8 cellular contexts compared by ENCODE assay signal in genomic region chrX:106611682-106612402, GRCh38. TPM values are rescaled to one million over a fixed set of nuclear protein-coding genes. Genes with fewer than 3 reads are reported as not detected.
A peak's percentile ranks its signal among the peaks of the same experiment; 100 is the strongest.
DNase-seq lines count a peak whose midpoint lies in the region; ATAC-seq and TF ChIP-seq lines count a peak whose summit lies in the region.

Gene RADX, plus strand, starts transcription at chrX:106611978. Its CDS starts 103 bp downstream, at chrX:106612081.

- H3K4me1 ChIP-seq in IMR-90 (ENCODE audit: control insufficient read depth, insufficient read depth, low read length) (no peaks in the 10 kb centered on the region), adipocyte (ENCODE audit: control insufficient read depth, insufficient read depth, low read length) (no peaks in the 10 kb centered on the region), upper lobe of left lung (no peaks in the 10 kb centered on the region)

- H4K20me1 ChIP-seq in IMR-90 (ENCODE audit: insufficient read depth, low read length) = no peaks in the 10 kb centered on the region

- H3K4me1 Mint-ChIP-seq in progenitor cell of endocrine pancreas (ENCODE audit: low read depth) = peaks cover 7% of the 10 kb centered on the region

- peak within 1 kb of the TSS; percentile 87 for H3K27ac Mint-ChIP-seq in progenitor cell of endocrine pancreas

- H4K91ac ChIP-seq in IMR-90 (ENCODE audit: insufficient read depth, low read depth, low read length) = no peak within 1 kb of the TSS

- no peak for TF ChIP-seq CTCF in IMR-90 (conservative IDR thresholded peaks at IDR 0.05; ENCODE audit: low read depth, low read length)
- no peak for TF ChIP-seq CTCF in progenitor cell of endocrine pancreas (IDR thresholded peaks at IDR 0.05; ENCODE audit: unreplicated experiment)
- TF ChIP-seq CTCF in upper lobe of left lung (IDR thresholded peaks at IDR 0.05) = no peak

- H3K27me3 Mint-ChIP-seq in progenitor cell of endocrine pancreas = peaks cover 11% of the 10 kb centered on the region

- H3K9me3 ChIP-seq in IMR-90 (ENCODE audit: control insufficient read depth, insufficient read depth, low read length) (no peaks in the 10 kb centered on the region), adipocyte (ENCODE audit: control insufficient read depth, low read length) (no peaks in the 10 kb centered on the region), upper lobe of left lung (no peaks in the 10 kb centered on the region)

- no peak within 1 kb of the TSS for H3K23ac ChIP-seq in IMR-90 (ENCODE audit: low read depth, low read length)

- 0 out of 2 replicates have a peak within 1 kb of the TSS, but pooled peaks have one; percentile 35 for H3K9ac ChIP-seq in IMR-90 (ENCODE audit: low read depth, low read length)
- H3K9ac ChIP-seq in adipocyte (ENCODE audit: low read length) = peak within 1 kb of the TSS; percentile 64

- no peak within 1 kb of the TSS for H2BK20ac ChIP-seq in IMR-90 (ENCODE audit: low read depth, low read length)

- H4K5ac ChIP-seq in IMR-90 (ENCODE audit: low read depth, low read length) = no peak within 1 kb of the TSS

- CTCF ChIA-PET in IMR-90 (lab: Yijun Ruan, JAX) = interaction anchor here (1.4 kb wide), 1 partner anchor 8 kb away, joined by 6 read pairs; no protein-coding TSS in a partner anchor

- no peak within 1 kb of the TSS for H3K18ac ChIP-seq in IMR-90 (ENCODE audit: low read depth, low read length)

- H3K27ac ChIP-seq in IMR-90 (ENCODE audit: insufficient read depth, low read length) (no peak within 1 kb of the TSS), upper lobe of left lung (peak within 1 kb of the TSS in 2 of 4 donors; percentile 4 to 52)

- no peak for TF ChIP-seq RAD21 in IMR-90 (IDR thresholded peaks at IDR 0.05; ENCODE audit: low read length)

- H3K4ac ChIP-seq in IMR-90 (ENCODE audit: low read depth, low read length) = no peak within 1 kb of the TSS

- no peaks in the 10 kb centered on the region for H3K9me1 ChIP-seq in IMR-90 (ENCODE audit: insufficient read depth, low read length)

- H3K4me2 ChIP-seq in IMR-90 (ENCODE audit: low read depth, low read length) = peak within 1 kb of the TSS; percentile 73

- 24% methylated on average over 18 of the region's 46 CpGs; no CpG with 5 or more reads in 1 of the 2 experiments for WGBS in IMR-90 (ENCODE audit: extremely low coverage in 2 of 2, insufficient read length in 1 of 2), 2 experiments
- WGBS in upper lobe of left lung, 2 donors = 2 to 36% methylated on average over 10 to 45 of the region's 46 CpGs

- DNase-seq in DMS79 (lab: John Stamatoyannopoulos, UW) (peak; percentile 84), IMR-90 (peak; percentile 45), SKM-1 treated with dmso at 0.1 percent for 144 hours (lab: John Stamatoyannopoulos, UW; ENCODE audit: unreplicated experiment) (peak; percentile 67), adipocyte (ENCODE audit: low read depth) (peak; percentile 75), left ventricle myocardium superior (peak; percentile 83), progenitor cell of endocrine pancreas (ENCODE audit: low spot score, unreplicated experiment) (peak; percentile 63), upper lobe of left lung (peak; percentile 86 to 93)

- H3K36me3 ChIP-seq in IMR-90 (ENCODE audit: control insufficient read depth, insufficient read depth, low read length) (no peaks in the 10 kb centered on the region), adipocyte (ENCODE audit: control insufficient read depth, insufficient read depth, low read length, severe bottlenecking) (no peaks in the 10 kb centered on the region), upper lobe of left lung (no peaks in the 10 kb centered on the region)

- TF ChIP-seq POLR2A in IMR-90 (IDR thresholded peaks at IDR 0.05; ENCODE audit: low read depth, low read length) = no peak
- peak in 1 of 4 donors; percentile 55 for TF ChIP-seq POLR2A in upper lobe of left lung (IDR thresholded peaks at IDR 0.05)

- POLR2A ChIA-PET in IMR-90 (lab: Charles Lee; ENCODE audit: unreplicated experiment) = no interaction called here

- H3K56ac ChIP-seq in IMR-90 (ENCODE audit: extremely low read depth, insufficient read depth, low read length) = no peak within 1 kb of the TSS

- intact Hi-C loops in IMR-90 (cut with micrococcal nuclease) (no loop called here), left ventricle myocardium superior (cut with micrococcal nuclease) (no loop called here)

- in situ Hi-C loops in IMR-90 (cut with MboI; ENCODE audit: low sequenced_read_pairs) = no loop called here

- BruUV-seq in IMR-90 (replicated peaks; lab: Mats Ljungman, UMichigan) = no TSS peak

- no peak within 1 kb of the TSS for H3K14ac ChIP-seq in IMR-90 (replicated peaks; ENCODE audit: low read depth, low read length)

- no peak within 1 kb of the TSS for H2BK120ac ChIP-seq in IMR-90 (ENCODE audit: low read depth, low read length)

- peak within 1 kb of the TSS; percentile 89 for H3K4me3 Mint-ChIP-seq in progenitor cell of endocrine pancreas (ENCODE audit: low read depth)

- no peaks in the 10 kb centered on the region for H3K79me1 ChIP-seq in IMR-90 (ENCODE audit: low read depth in 1 of 2, low read length in 2 of 2)

- no peak within 1 kb of the TSS; a peak in 1 of 4 replicates for H4K8ac ChIP-seq in IMR-90 (ENCODE audit: low read depth in 2 of 2, low read length in 2 of 2)

- TF ChIP-seq EP300 in upper lobe of left lung (IDR thresholded peaks at IDR 0.05) = no peak

- no peak within 1 kb of the TSS for H2AK9ac ChIP-seq in IMR-90 (replicated peaks; ENCODE audit: low read depth, low read length, poor library complexity)

- no peaks in the 10 kb centered on the region for H3K36me3 Mint-ChIP-seq in progenitor cell of endocrine pancreas (ENCODE audit: insufficient read depth)

- no peak within 1 kb of the TSS for H2BK5ac ChIP-seq in IMR-90 (ENCODE audit: low read depth, low read length, poor library complexity, severe bottlenecking)

- peaks cover 11% of the 10 kb centered on the region for H3K9me3 Mint-ChIP-seq in progenitor cell of endocrine pancreas (ENCODE audit: low read depth)

- dilution Hi-C loops in IMR-90 (cut with HindIII; ENCODE audit: low sequenced_read_pairs, unreplicated experiment) = no loop called here

- no peak within 1 kb of the TSS for H2AK5ac ChIP-seq in IMR-90 (ENCODE audit: low read depth, low read length)

- ATAC-seq in GM21576 (IDR thresholded peaks at IDR 0.05; ENCODE audit: unreplicated experiment) = peak; percentile 98
- peak; percentile 99 for ATAC-seq in IMR-90 (ENCODE audit: low read depth)
- ATAC-seq in left ventricle myocardium superior = peak; percentile 100
- ATAC-seq in upper lobe of left lung (ENCODE audit: low FRiP score in 2 of 2) = peak; percentile 96 to 99

- H3K4me3 ChIP-seq in IMR-90 (ENCODE audit: insufficient read depth, low read depth, low read length) (peak within 1 kb of the TSS; percentile 52), adipocyte (ENCODE audit: low read length) (peak within 1 kb of the TSS; percentile 83), upper lobe of left lung (peak within 1 kb of the TSS in 3 of 4 donors; percentile 37 to 55 (median 51))

- H2AFZ ChIP-seq in IMR-90 (replicated peaks; ENCODE audit: low read length, poor library complexity) = peak within 1 kb of the TSS; percentile 88

- peaks cover 6% of the 10 kb centered on the region for H3K27me3 ChIP-seq in IMR-90 (ENCODE audit: control insufficient read depth, insufficient read depth, low read length)
- peaks cover 52% of the 10 kb centered on the region for H3K27me3 ChIP-seq in adipocyte (replicated peaks; ENCODE audit: control insufficient read depth, insufficient read depth, low read length)
- H3K27me3 ChIP-seq in upper lobe of left lung = no peaks in the 10 kb centered on the region

- no peak within 1 kb of the TSS for H2BK15ac ChIP-seq in IMR-90 (ENCODE audit: low read depth, low read length)

TF ChIP-seq in IMR-90, 13 proteins besides CTCF, POLR2A, EP300 and RAD21:
- no peak for TF ChIP-seq USF2 (IDR thresholded peaks at IDR 0.05; ENCODE audit: low read depth, low read length)
- no peak for TF ChIP-seq MAZ (IDR thresholded peaks at IDR 0.05; ENCODE audit: borderline replicate concordance, low read depth, low read length)
- no peak for TF ChIP-seq CHD1 (IDR thresholded peaks at IDR 0.05; ENCODE audit: low read depth, low read length)
- TF ChIP-seq NFE2L2 (IDR thresholded peaks at IDR 0.05; ENCODE audit: low read depth, low read length) = no peak
- TF ChIP-seq BHLHE40 (IDR thresholded peaks at IDR 0.05; ENCODE audit: low read depth, low read length) = no peak
- TF ChIP-seq MXI1 (IDR thresholded peaks at IDR 0.05; ENCODE audit: borderline replicate concordance, low read depth, low read length) = no peak

RNA-seq across cellular contexts. Expression of gene RADX, which starts in this region (rescaled TPM):
- total RNA-seq in IMR-90 (2012; rRNA removed) (1.6 and 2.2 TPM in 2 replicates), left ventricle myocardium superior (0.64 TPM), progenitor cell of endocrine pancreas (9.9 and 10.0 TPM in 2 replicates), upper lobe of left lung (10 to 100 TPM in 3 of 6 donors, 1 to 10 TPM in 3; 1.9 to 21.9 (median 7.5) TPM)
- 0.86 and 1.8 TPM in 2 replicates for polyA plus RNA-seq in IMR-90 (2012; rRNA removed)
- 0.23 TPM in 2 replicates for polyA plus RNA-seq in IMR-90 (2012; cell fraction: cytosol; rRNA removed)
- polyA plus RNA-seq in IMR-90 (2012; cell fraction: nucleus; rRNA removed; ENCODE audit: low replicate concordance) = 0.40 and 2.2 TPM in 2 replicates

Comparison
In these comparisons a context has a peak if more than half of its experiments do, and no peak if none do; other contexts are left out.
1. Peak in DNase-seq and ATAC-seq in left ventricle myocardium superior; RNA of the gene not detected or under 1 TPM.